In the genomic region with DNA sequence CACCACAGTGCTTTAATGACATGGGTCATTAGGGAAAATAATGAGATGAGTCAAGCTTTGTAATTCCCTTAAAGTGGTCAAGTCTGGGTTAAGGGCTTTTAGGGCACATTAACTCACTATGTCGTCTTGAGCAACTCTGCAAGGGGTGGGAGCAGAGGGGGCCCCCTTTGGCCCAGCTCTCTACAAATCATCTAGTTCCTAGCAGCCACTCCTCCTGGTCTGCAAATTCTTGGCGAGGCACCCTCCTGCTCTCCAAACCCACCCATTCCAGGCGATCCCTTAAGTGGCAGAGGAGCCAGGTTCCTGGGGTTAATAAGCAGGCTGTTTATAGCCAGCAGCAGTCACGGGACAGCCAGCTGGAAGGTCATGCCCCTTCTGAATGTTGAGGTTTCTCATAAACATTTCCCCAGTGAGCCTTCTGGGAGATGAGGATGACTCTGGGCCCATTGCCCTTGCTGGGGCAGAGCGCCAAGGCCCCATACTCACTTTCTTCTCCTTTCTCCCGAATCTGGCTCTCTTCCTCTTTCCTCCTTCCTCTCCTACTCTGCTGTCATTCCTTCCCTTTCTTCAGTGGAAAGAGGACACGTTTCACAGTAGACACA, we compare ENCODE assay signal across 12 cellular contexts. TPM values are rescaled to one million over a fixed set of nuclear protein-coding genes. Genes with fewer than 3 reads are reported as not detected.
DNase-seq lines count a peak whose midpoint lies in the region; ATAC-seq and TF ChIP-seq lines count a peak whose summit lies in the region.
"Had no signal": no experiment of that assay in that cellular context is flagged by ENCODE, and none has a peak within 500 bp of the region (broad histone marks: within the 10 kb centered on the region; RNA-seq: fewer than 3 reads in every experiment).

No MANE protein-coding gene starts in this region.

- TF ChIP-seq POLR2A in HCT116 (IDR thresholded peaks at IDR 0.05; ENCODE audit: borderline replicate concordance, extremely low read depth, insufficient read depth, insufficient read length) (no peak), right lobe of liver (IDR thresholded peaks at IDR 0.05) (no peak)

- H3K9me3 Mint-ChIP-seq in mesothelial cell of epicardium (no peaks in the 10 kb centered on the region), natural killer cell (no peaks in the 10 kb centered on the region)

- H3K4me3 ChIP-seq in HCT116 (replicated peaks in 1 of 2; ENCODE audit: low read depth in 1 of 2, low read length in 2 of 2) (no peak overlapping the region), colonic mucosa (no peak overlapping the region), right lobe of liver (no peak overlapping the region), stomach smooth muscle (ENCODE audit: low read length in 2 of 2) (peak overlapping the region; percentile 16 to 30)

- H3K9me3 ChIP-seq in HCT116 (ENCODE audit: control insufficient read depth in 1 of 2, insufficient read depth in 1 of 2, low read depth in 1 of 2, low read length in 2 of 2) (no peaks in the 10 kb centered on the region), colonic mucosa (no peaks in the 10 kb centered on the region), right lobe of liver (no peaks in the 10 kb centered on the region), stomach smooth muscle (ENCODE audit: control insufficient read depth in 2 of 2, low read length in 2 of 2) (no peaks in the 10 kb centered on the region)

- H2AFZ ChIP-seq in HCT116 (ENCODE audit: low read depth, low read length, poor library complexity, severe bottlenecking), result no peak overlapping the region

- no TSS peak for BruUV-seq in HCT116 (replicated peaks; lab: Mats Ljungman, UMichigan)

- H3K27me3 Mint-ChIP-seq in mesothelial cell of epicardium (ENCODE audit: low read depth) (peaks cover 14% of the 10 kb centered on the region), natural killer cell (ENCODE audit: low read depth in 2 of 2) (peaks cover 0 to 6% of the 10 kb centered on the region in 2 donors)

- RAD21 ChIA-PET in HCT116 (lab: Charles Lee; ENCODE audit: low non-redundant PET in 1 of 2, low total read pairs in 2 of 2, uncharacterized antibody in 2 of 2, unreplicated experiment in 2 of 2), result no interaction called here

- H3K4me1 Mint-ChIP-seq in mesothelial cell of epicardium (peaks cover 7% of the 10 kb centered on the region), natural killer cell (no peaks in the 10 kb centered on the region)

- H3K27ac Mint-ChIP-seq in mesothelial cell of epicardium, result no peak overlapping the region
- no peak overlapping the region for H3K27ac Mint-ChIP-seq in natural killer cell

- H3K9ac ChIP-seq in HCT116 (ENCODE audit: low read length), result no peak overlapping the region
- peak overlapping the region in 1 of 2 donors; percentile 30 for H3K9ac ChIP-seq in colonic mucosa (ENCODE audit: low read depth in 2 of 2, low read length in 2 of 2)
- H3K9ac ChIP-seq in stomach smooth muscle (ENCODE audit: low read length in 2 of 2), result peak overlapping the region in 1 of 2 donors; percentile 42

- H3K27ac ChIP-seq in HCT116 (ENCODE audit: low read depth, low read length) (no peak overlapping the region), colonic mucosa (peak overlapping the region; percentile 60), right lobe of liver (peak overlapping the region; percentile 59 to 66 (median 62)), stomach smooth muscle (ENCODE audit: low read length) (peak overlapping the region; percentile 85)
- H3K27ac ChIP-seq: VCaP had no signal

- no peak overlapping the region for H3K4me3 Mint-ChIP-seq in mesothelial cell of epicardium
- no peak overlapping the region for H3K4me3 Mint-ChIP-seq in natural killer cell

- H3K36me3 Mint-ChIP-seq in mesothelial cell of epicardium (no peaks in the 10 kb centered on the region), natural killer cell (no peaks in the 10 kb centered on the region)

- POLR2A ChIA-PET in HCT116 (lab: Charles Lee), result no interaction called here

- no peaks in the 10 kb centered on the region for H3K36me3 ChIP-seq in HCT116 (ENCODE audit: control insufficient read depth in 1 of 2, insufficient read depth in 2 of 2, low read length in 2 of 2)
- no peaks in the 10 kb centered on the region for H3K36me3 ChIP-seq in colonic mucosa
- no peaks in the 10 kb centered on the region for H3K36me3 ChIP-seq in right lobe of liver
- H3K36me3 ChIP-seq in stomach smooth muscle (ENCODE audit: control insufficient read depth in 2 of 2, insufficient read depth in 2 of 2, low read length in 2 of 2), result no peaks in the 10 kb centered on the region

- TF ChIP-seq CTCF in HCT116 (IDR thresholded peaks at IDR 0.05 in 2 of 3, conservative IDR thresholded peaks at IDR 0.05 in 1 of 3; ENCODE audit: borderline replicate concordance in 1 of 3, insufficient read depth in 1 of 3, low read depth in 2 of 3, low read length in 2 of 3) (no peak), colonic mucosa (IDR thresholded peaks at IDR 0.05) (no peak), right lobe of liver (IDR thresholded peaks at IDR 0.05) (no peak), mesothelial cell of epicardium (IDR thresholded peaks at IDR 0.05; ENCODE audit: unreplicated experiment) (no peak), natural killer cell (IDR thresholded peaks at IDR 0.05) (no peak)

- 42% methylated on average over 5 of the region's 7 CpGs for WGBS in right lobe of liver (ENCODE audit: insufficient coverage, low coverage, low lambda C conversion rate, missing lambda C conversion rate)

- H3K4me2 ChIP-seq in HCT116 (ENCODE audit: low read length), result peak overlapping the region; percentile 4; the same call in 1 of the 2 replicates

- H3K79me2 ChIP-seq in HCT116 (ENCODE audit: insufficient read depth, low read length), result no peaks in the 10 kb centered on the region

- intact Hi-C loops in HCT116 (cut with micrococcal nuclease), result loop anchor here (10.0 kb wide), 2 partner anchors 229 to 519 kb away; no protein-coding TSS in a partner anchor
- intact Hi-C loops in colonic mucosa (cut with DNase I), result no loop called here
- intact Hi-C loops in right lobe of liver (cut with DNase I), result loop anchor here in 1 of 2 donors (5.0 kb wide), 1 partner anchor 36 kb away; no protein-coding TSS in a partner anchor
- intact Hi-C loops in natural killer cell (cut with micrococcal nuclease), result no loop called here

- TF ChIP-seq RAD21 in HCT116 (IDR thresholded peaks at IDR 0.05; ENCODE audit: low read depth), result no peak

- DNase-seq in HCT116 (ENCODE audit: low read depth, low spot score), result no peak
- DNase-seq in colonic mucosa, result peak; percentile 70
- DNase-seq in right lobe of liver, result peak; percentile 57 to 77 (median 68)
- DNase-seq in mesothelial cell of epicardium (ENCODE audit: low spot score in 2 of 2, unreplicated experiment in 2 of 2), result no peak
- DNase-seq in NCI-H510A (lab: John Stamatoyannopoulos, UW), result no peak
- DNase-seq in natural killer cell, result no peak
- DNase-seq: activated naive CD4-positive, alpha-beta T cell treated with anti-CD3 and anti-CD28 coated beads, Interleukin-2, amount 50 U/mL, for 16 hours; NCI-H69; occipital lobe had no signal

- peaks cover 0 to 16% of the 10 kb centered on the region in 2 experiments; a peak in 2 of 4 replicates for H3K4me1 ChIP-seq in HCT116 (ENCODE audit: control insufficient read depth in 1 of 2, insufficient read depth in 2 of 2, low read length in 2 of 2)
- H3K4me1 ChIP-seq in colonic mucosa, result peaks cover 3% of the 10 kb centered on the region
- H3K4me1 ChIP-seq in right lobe of liver, result peaks cover 0 to 45% (median 21%) of the 10 kb centered on the region in 4 donors
- H3K4me1 ChIP-seq in stomach smooth muscle (ENCODE audit: control insufficient read depth, insufficient read depth, low read length), result peaks cover 29% of the 10 kb centered on the region

- H4K20me1 ChIP-seq in HCT116 (ENCODE audit: insufficient read depth), result no peaks in the 10 kb centered on the region

- H3K27me3 ChIP-seq in HCT116 (ENCODE audit: insufficient read depth, low read length) (no peaks in the 10 kb centered on the region), colonic mucosa (no peaks in the 10 kb centered on the region), right lobe of liver (no peaks in the 10 kb centered on the region), stomach smooth muscle (ENCODE audit: control insufficient read depth in 1 of 2, insufficient read depth in 2 of 2, low read length in 2 of 2) (no peaks in the 10 kb centered on the region)

- CTCF ChIA-PET in HCT116 (lab: Charles Lee), result interaction anchor here (0.7 kb wide), 1 partner anchor 159 kb away, joined by 4 read pairs; no protein-coding TSS in a partner anchor

- no peaks in the 10 kb centered on the region for H3K9me2 ChIP-seq in HCT116 (ENCODE audit: insufficient read depth)

- ATAC-seq in HCT116 (peak; percentile 60), right lobe of liver (peak; percentile 48 to 63 (median 52)), HG02973 (IDR thresholded peaks at IDR 0.05; ENCODE audit: unreplicated experiment) (no peak), natural killer cell (no peak)

TF ChIP-seq in HCT116, 20 proteins besides CTCF, POLR2A, EP300 and RAD21:
- TF ChIP-seq ELF1 (IDR thresholded peaks at IDR 0.05; ENCODE audit: borderline replicate concordance, low read depth) (no peak), CEBPB (IDR thresholded peaks at IDR 0.05; ENCODE audit: low read depth) (0 out of 2 replicates have a peak, but pooled peaks have one; percentile 33), FOSL1 (IDR thresholded peaks at IDR 0.05; ENCODE audit: low read depth) (peak; percentile 13; the same call in 1 of the 2 replicates)
TF ChIP-seq in HCT116: peak in this region for 2.

RNA-seq across cellular contexts. Expression of a gene that starts 14.3 kb away (rescaled TPM):
- total RNA-seq in HCT116 (2021; ENCODE audit: unreplicated experiment) (0.96 TPM), colonic mucosa (10 to 100 TPM; 30.2 to 60.5 TPM), right lobe of liver (100 to 1,000 TPM; 192 to 869 (median 343) TPM), mesothelial cell of epicardium (2.0 to 2.6 TPM (median 2.4 TPM) in 3 replicates), natural killer cell (1 to 10 TPM in 1 of 3 donors, not detected in 2; 1.1 TPM)
- 0.10 and 0.55 TPM in 2 replicates for polyA plus RNA-seq in HCT116 (2012)

Comparison
In these comparisons a context has a peak if more than half of its experiments do, and no peak if none do; other contexts are left out.
1. ATAC-seq: peak in HCT116 (single experiment) and right lobe of liver (4 of 4); none in HG02973 (single experiment) and natural killer cell (0 of 3).
2. DNase-seq: peak in colonic mucosa (single experiment) and right lobe of liver (3 of 3); none in HCT116 (single experiment), mesothelial cell of epicardium (0 of 2), NCI-H510A (single experiment) and natural killer cell (single experiment).
3. H3K4me3 ChIP-seq: peak in stomach smooth muscle (2 of 2); none in HCT116 (0 of 2), colonic mucosa (single experiment) and right lobe of liver (0 of 3).